ENCODE assay signal across 8 cellular contexts in the genomic region with DNA sequence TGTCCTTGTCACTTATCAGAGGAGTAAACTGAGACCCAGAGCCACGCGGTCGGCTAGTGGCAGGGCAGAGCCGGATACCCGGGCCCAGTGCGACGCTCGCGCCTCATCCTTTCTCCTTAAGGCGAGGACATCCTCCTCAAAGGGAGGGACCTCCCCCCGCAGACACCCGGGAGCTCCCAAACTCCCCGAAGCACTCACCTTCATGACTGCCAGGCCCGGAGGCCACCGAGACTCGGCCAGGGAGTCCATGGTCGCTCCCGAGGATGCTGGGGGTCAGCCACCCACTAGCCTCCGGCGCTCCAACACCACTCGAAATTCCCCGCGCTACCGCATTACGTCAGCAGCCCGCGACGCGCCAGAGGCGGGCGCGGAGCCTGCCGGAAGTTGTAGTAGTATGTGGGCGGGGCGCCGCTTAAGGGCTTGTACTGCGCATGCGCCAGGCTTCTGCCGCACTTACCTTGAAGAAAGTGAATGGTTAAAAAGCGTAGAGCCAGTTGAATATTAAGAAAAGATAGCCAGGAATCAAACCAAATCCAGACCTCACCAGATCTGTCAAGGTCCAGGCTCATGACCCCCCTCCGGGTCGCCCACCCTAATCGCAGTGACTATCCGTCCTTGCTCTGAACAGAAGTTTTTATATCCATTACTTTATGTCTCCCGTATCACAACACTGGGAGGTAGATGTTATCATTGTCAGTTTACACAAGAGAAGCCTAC. TPM values are rescaled to one million over a fixed set of nuclear protein-coding genes. Genes with fewer than 3 reads are reported as not detected.
DNase-seq lines count a peak whose midpoint lies in the region; ATAC-seq and TF ChIP-seq lines count a peak whose summit lies in the region.

A gene with protein sequence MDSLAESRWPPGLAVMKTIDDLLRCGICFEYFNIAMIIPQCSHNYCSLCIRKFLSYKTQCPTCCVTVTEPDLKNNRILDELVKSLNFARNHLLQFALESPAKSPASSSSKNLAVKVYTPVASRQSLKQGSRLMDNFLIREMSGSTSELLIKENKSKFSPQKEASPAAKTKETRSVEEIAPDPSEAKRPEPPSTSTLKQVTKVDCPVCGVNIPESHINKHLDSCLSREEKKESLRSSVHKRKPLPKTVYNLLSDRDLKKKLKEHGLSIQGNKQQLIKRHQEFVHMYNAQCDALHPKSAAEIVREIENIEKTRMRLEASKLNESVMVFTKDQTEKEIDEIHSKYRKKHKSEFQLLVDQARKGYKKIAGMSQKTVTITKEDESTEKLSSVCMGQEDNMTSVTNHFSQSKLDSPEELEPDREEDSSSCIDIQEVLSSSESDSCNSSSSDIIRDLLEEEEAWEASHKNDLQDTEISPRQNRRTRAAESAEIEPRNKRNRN (minus strand): TSS at position 336 of the 717 bp plus-strand sequence. CDS start 87 bp downstream, at position 249.

- no peaks in the 10 kb centered on the region for H3K27me3 Mint-ChIP-seq in activated naive CD4-positive, alpha-beta T cell treated with anti-CD3 and anti-CD28 coated beads, Interleukin-2, amount 50 U/mL, for 24 hours

- H3K27ac ChIP-seq in osteoblast (ENCODE audit: low read depth, low read length) (peak within 1 kb of the TSS; percentile 85), thoracic aorta (peak within 1 kb of the TSS; percentile 59 to 66)

- peak within 1 kb of the TSS; percentile 100 for H3K4me2 ChIP-seq in osteoblast (ENCODE audit: insufficient read depth, low read length)

- TF ChIP-seq CTCF in GM10266 (IDR thresholded peaks at IDR 0.05; ENCODE audit: control insufficient read depth, insufficient read depth, low read depth, missing control alignments), result no peak
- TF ChIP-seq CTCF in osteoblast (IDR thresholded peaks at IDR 0.05; ENCODE audit: extremely low read depth, low read depth, low read length), result no peak
- TF ChIP-seq CTCF in thoracic aorta (IDR thresholded peaks at IDR 0.05), result no peak

- peak within 1 kb of the TSS; percentile 94 for H2AFZ ChIP-seq in osteoblast (ENCODE audit: low read length)

- peak within 1 kb of the TSS; percentile 98 for H3K27ac Mint-ChIP-seq in activated naive CD4-positive, alpha-beta T cell treated with anti-CD3 and anti-CD28 coated beads, Interleukin-2, amount 50 U/mL, for 24 hours

- peak within 1 kb of the TSS; percentile 83 for H3K4me3 ChIP-seq in osteoblast (ENCODE audit: insufficient read depth, low read length)
- H3K4me3 ChIP-seq in thoracic aorta, result peak within 1 kb of the TSS; percentile 86

- ATAC-seq in HG02610 (IDR thresholded peaks at IDR 0.05; ENCODE audit: unreplicated experiment), result peak; percentile 86
- peak; percentile 98 for ATAC-seq in thoracic aorta (ENCODE audit: insufficient number of reproducible peaks, low FRiP score, low read depth)

- H3K9me3 ChIP-seq in osteoblast (ENCODE audit: low read depth, low read length) (no peaks in the 10 kb centered on the region), thoracic aorta (no peaks in the 10 kb centered on the region)

- H3K27me3 ChIP-seq in osteoblast (ENCODE audit: insufficient read depth, low read length), result no peaks in the 10 kb centered on the region
- H3K27me3 ChIP-seq in thoracic aorta (replicated peaks; ENCODE audit: insufficient read depth), result no peaks in the 10 kb centered on the region

- H3K9me3 Mint-ChIP-seq in activated naive CD4-positive, alpha-beta T cell treated with anti-CD3 and anti-CD28 coated beads, Interleukin-2, amount 50 U/mL, for 24 hours, result no peaks in the 10 kb centered on the region

- H3K36me3 Mint-ChIP-seq in activated naive CD4-positive, alpha-beta T cell treated with anti-CD3 and anti-CD28 coated beads, Interleukin-2, amount 50 U/mL, for 24 hours, result peaks cover 4% of the 10 kb centered on the region

- no peaks in the 10 kb centered on the region for H4K20me1 ChIP-seq in osteoblast (ENCODE audit: insufficient read depth, low read length)

- DNase-seq in GM10266 (ENCODE audit: extremely low spot score), result peak; percentile 86
- DNase-seq in NCI-H1092 (lab: John Stamatoyannopoulos, UW), result peak; percentile 81
- peak; percentile 77 for DNase-seq in SKM-1 (lab: John Stamatoyannopoulos, UW; ENCODE audit: unreplicated experiment)
- peak; percentile 91 for DNase-seq in glomerular visceral epithelial cell (ENCODE audit: extremely low spot score)
- DNase-seq in osteoblast (ENCODE audit: insufficient read length, low spot score, missing footprints), result peak; percentile 84
- DNase-seq in thoracic aorta (ENCODE audit: low spot score), result peak; percentile 67

- peaks cover 6% of the 10 kb centered on the region for H3K36me3 ChIP-seq in osteoblast (ENCODE audit: insufficient read depth, low read length)
- H3K36me3 ChIP-seq in thoracic aorta, result no peaks in the 10 kb centered on the region

- H3K4me1 Mint-ChIP-seq in activated naive CD4-positive, alpha-beta T cell treated with anti-CD3 and anti-CD28 coated beads, Interleukin-2, amount 50 U/mL, for 24 hours, result peaks cover 47% of the 10 kb centered on the region

- H3K79me2 ChIP-seq in osteoblast (ENCODE audit: insufficient read depth, low read length), result peaks cover 50% of the 10 kb centered on the region

- H3K4me1 ChIP-seq in osteoblast (ENCODE audit: insufficient read depth, low read length) (peaks cover 29% of the 10 kb centered on the region), thoracic aorta (ENCODE audit: control insufficient read depth in 1 of 2, low read depth in 2 of 2) (peaks cover 8 to 13% of the 10 kb centered on the region in 2 donors)

- peak within 1 kb of the TSS; percentile 98 for H3K4me3 Mint-ChIP-seq in activated naive CD4-positive, alpha-beta T cell treated with anti-CD3 and anti-CD28 coated beads, Interleukin-2, amount 50 U/mL, for 24 hours

RNA-seq across cellular contexts. Expression of the gene that starts here (rescaled TPM):
- total RNA-seq in osteoblast (7.6 and 8.8 TPM in 2 replicates), thoracic aorta (1 to 10 TPM; 3.0 to 7.2 TPM)

Comparison
In these comparisons a context has a peak if more than half of its experiments do, and no peak if none do; other contexts are left out.
1. Peak in every context shown above with its lines: DNase-seq, ATAC-seq, H3K4me3 ChIP-seq and H3K27ac ChIP-seq.